Comparison of ENCODE assay signal across 8 cellular contexts in the genomic region with DNA sequence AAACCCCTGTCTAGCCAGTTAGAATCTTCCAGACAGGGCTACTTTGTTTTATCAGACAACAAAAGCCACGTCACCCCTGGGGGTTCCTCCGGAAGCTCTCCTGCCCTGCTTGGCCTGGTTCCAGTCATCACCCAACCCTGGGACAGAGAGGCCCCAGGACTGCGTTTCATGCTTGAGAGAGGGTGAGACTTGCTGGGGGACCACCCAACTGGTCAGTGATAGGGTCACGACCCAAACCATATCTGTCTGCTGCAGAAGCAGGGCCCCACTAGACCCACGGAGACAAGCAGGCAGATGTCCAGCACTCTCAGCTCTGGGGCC. TPM values are rescaled to one million over a fixed set of nuclear protein-coding genes. Genes with fewer than 3 reads are reported as not detected.
A peak's percentile ranks its signal among the peaks of the same experiment; 100 is the strongest.
DNase-seq lines count a peak whose midpoint lies in the region; ATAC-seq, FAIRE-seq and TF ChIP-seq lines count a peak whose summit lies in the region.
"Had no signal": no experiment of that assay in that cellular context is flagged by ENCODE, and none has a peak within 500 bp of the region (broad histone marks: within the 10 kb centered on the region; RNA-seq: fewer than 3 reads in every experiment).

No MANE protein-coding gene starts in this region.

- ATAC-seq in GM12878: peak; percentile 5
- ATAC-seq in GM19467 (IDR thresholded peaks at IDR 0.05; ENCODE audit: unreplicated experiment): no peak
- ATAC-seq in HG02678 (IDR thresholded peaks at IDR 0.05; ENCODE audit: unreplicated experiment): no peak
- ATAC-seq: activated naive CD4-positive, alpha-beta T cell treated with anti-CD3 and anti-CD28 coated beads, Interleukin-2, amount 50 U/mL, for 72 hours had no signal

- peak overlapping the region; percentile 74 for H3K9ac ChIP-seq in GM12878 (ENCODE audit: control insufficient read depth, insufficient read depth, low read length)
- peak overlapping the region in 1 of 2 donors; percentile 55 for H3K9ac ChIP-seq in kidney (ENCODE audit: low read length in 2 of 2)

- FAIRE-seq in GM12892 (lab: Jason Lieb, UNC): peak; percentile 82
- peak; percentile 59 for FAIRE-seq in GM12878 (lab: Jason Lieb, UNC)
- no peak for FAIRE-seq in kidney (lab: Jason Lieb, UNC)

- TF ChIP-seq CTCF in GM12878 (IDR thresholded peaks at IDR 0.05 in 2 of 3, conservative IDR thresholded peaks at IDR 0.05 in 1 of 3; ENCODE audit: control insufficient read depth in 2 of 3, extremely low read depth in 1 of 3, insufficient read depth in 1 of 3, low read depth in 3 of 3, low read length in 3 of 3) (no peak), kidney (IDR thresholded peaks at IDR 0.05; ENCODE audit: borderline replicate concordance, extremely low read depth, insufficient read depth) (no peak), testis (IDR thresholded peaks at IDR 0.05) (no peak)

- peak overlapping the region; percentile 92 for H3K4me2 ChIP-seq in GM12878 (ENCODE audit: control insufficient read depth, insufficient read depth)

- peaks cover 39% of the 10 kb centered on the region for H3K79me2 ChIP-seq in GM12878 (ENCODE audit: control insufficient read depth, insufficient read depth, low read length)

- TF ChIP-seq RAD21 in GM12878 (IDR thresholded peaks at IDR 0.05; ENCODE audit: insufficient read depth, low read depth, low read length): no peak

- no TSS peak for BruUV-seq in GM12878 (replicated peaks; lab: Mats Ljungman, UMichigan)

- SMC1A ChIA-PET in GM12878 (lab: Charles Lee; ENCODE audit: uncharacterized antibody, unreplicated experiment): no interaction called here

- intact Hi-C loops in GM12878 (cut with micrococcal nuclease; ENCODE audit: unreplicated experiment) (no loop called here), kidney (cut with DNase I) (no loop called here), testis (cut with DNase I; ENCODE audit: low total_unique reads) (no loop called here)

- H3K36me3 ChIP-seq in GM12878 (ENCODE audit: control insufficient read depth in 2 of 2, insufficient read depth in 2 of 2, low read length in 1 of 2) (peaks cover 0 to 8% of the 10 kb centered on the region in 2 experiments; a peak in 2 of 4 replicates), kidney (ENCODE audit: control insufficient read depth in 1 of 2, insufficient read depth in 2 of 2, low read length in 2 of 2) (peaks cover 0 to 2% of the 10 kb centered on the region in 2 donors), testis (ENCODE audit: low read depth, missing control alignments) (no peaks in the 10 kb centered on the region)

- WGBS in GM12878 (ENCODE audit: insufficient coverage, insufficient replicate concordance, low lambda C conversion rate, missing lambda C conversion rate): 5% methylated on average over 5 of the region's 5 CpGs
- 41 to 58% methylated on average over 3 to 5 of the region's 5 CpGs for WGBS in testis, 2 donors

- in situ Hi-C loops in GM12878 (cut with MboI): no loop called here

- H3K4me3 ChIP-seq in GM12878 (peak overlapping the region; percentile 81), kidney (ENCODE audit: low read length in 2 of 2) (peak overlapping the region in 1 of 2 donors; percentile 36), testis (peak overlapping the region; percentile 67 to 70)

- no peak for TF ChIP-seq EP300 in GM12878 (IDR thresholded peaks at IDR 0.05; ENCODE audit: borderline replicate concordance in 1 of 2, control insufficient read depth in 1 of 2, low read depth in 2 of 2, low read length in 2 of 2)

- H3K27ac ChIP-seq in GM12878 (ENCODE audit: control insufficient read depth, insufficient read depth): peak overlapping the region; percentile 36
- peak overlapping the region in 1 of 2 donors; percentile 43 for H3K27ac ChIP-seq in kidney (ENCODE audit: low read depth in 2 of 2, low read length in 2 of 2)
- H3K27ac ChIP-seq in testis: peak overlapping the region; percentile 69 to 86

- POLR2A ChIA-PET in GM12878 (lab: Charles Lee): interaction anchor here (0.6 to 1.0 kb wide), 3 partner anchors 10 to 238 kb away, joined by 3 to 4 read pairs (median 3); partner anchors contain the start of gene NEK4

- CTCF ChIA-PET in GM12878 (lab: Yijun Ruan, JAX): interaction anchor here (0.6 kb wide), 1 partner anchor 32 kb away, joined by 3 read pairs; no protein-coding TSS in a partner anchor

- TF ChIP-seq POLR2A in GM12892 (IDR thresholded peaks at IDR 0.05; ENCODE audit: low read depth, low read length) (no peak), GM12878 (IDR thresholded peaks at IDR 0.05; ENCODE audit: low read depth, low read length) (peak; percentile 57; the same call in 1 of the 2 replicates), testis (IDR thresholded peaks at IDR 0.05) (no peak)

- H3K4me1 ChIP-seq in GM12878 (ENCODE audit: control insufficient read depth, insufficient read depth, low read length) (peaks cover 13% of the 10 kb centered on the region), kidney (ENCODE audit: control insufficient read depth in 1 of 2, insufficient read depth in 1 of 2, low read depth in 1 of 2, low read length in 2 of 2) (peaks cover 6 to 20% of the 10 kb centered on the region in 2 donors), testis (peaks cover 54% of the 10 kb centered on the region)

- H4K20me1 ChIP-seq in GM12878 (ENCODE audit: control insufficient read depth, insufficient read depth): no peaks in the 10 kb centered on the region

- RAD21 ChIA-PET in GM12878 (lab: Charles Lee; ENCODE audit: unreplicated experiment): interaction anchor here (0.5 kb wide), 1 partner anchor 1032 kb away, joined by 3 read pairs; no protein-coding TSS in a partner anchor

- DNase-seq in GM12892 (ENCODE audit: insufficient read length): peak; percentile 65
- DNase-seq in NAMALWA (ENCODE audit: low spot score): peak; percentile 43
- no peak for DNase-seq in GM12878 (ENCODE audit: low read depth, low spot score)
- DNase-seq in kidney: peak; percentile 74
- DNase-seq in testis: no peak

- H2AFZ ChIP-seq in GM12878 (ENCODE audit: control insufficient read depth, low read depth, low read length): 0 out of 2 replicates have a peak overlapping the region, but pooled peaks have one; percentile 13

- H3K9me3 ChIP-seq in GM12878 (replicated peaks; ENCODE audit: control insufficient read depth, insufficient read depth, low read length): no peaks in the 10 kb centered on the region
- no peaks in the 10 kb centered on the region for H3K9me3 ChIP-seq in kidney (ENCODE audit: control insufficient read depth in 1 of 2, low read length in 2 of 2)
- H3K9me3 ChIP-seq in testis: no peaks in the 10 kb centered on the region

- no peaks in the 10 kb centered on the region for H3K27me3 ChIP-seq in GM12878 (replicated peaks in 1 of 2; ENCODE audit: control insufficient read depth in 2 of 2, insufficient read depth in 2 of 2, low read length in 1 of 2)
- H3K27me3 ChIP-seq in testis: no peaks in the 10 kb centered on the region

RNA-seq across cellular contexts. Expression of gene NT5DC2, which starts 1.2 kb away (rescaled TPM):
- 54.2 TPM for polyA plus RNA-seq in GM12892 (2012; ENCODE audit: missing spikeins)
- total RNA-seq in GM12878 (2013; cell fraction: nucleolus; rRNA removed): 28.6 and 34.5 TPM in 2 replicates
- total RNA-seq in GM12878 (2014; rRNA removed): 79.6 and 107 TPM in 2 replicates
- 48.6 and 58.3 TPM in 2 replicates for total RNA-seq in GM12878 (2014; rRNA removed; fragmentation: Illumina TruSeq; extraction: Trizol)
- total RNA-seq in GM12878 (2021): 122 and 135 TPM in 2 replicates
- polyA plus RNA-seq in GM12878 (2011; ENCODE audit: low read depth): 35.3 TPM
- 43.2 and 75.3 TPM in 2 replicates for polyA plus RNA-seq in GM12878 (2011; rRNA removed)
- polyA plus RNA-seq in GM12878 (2011; cell fraction: cytosol; rRNA removed): 68.9 and 95.2 TPM in 2 replicates
- polyA plus RNA-seq in GM12878 (2011; cell fraction: nucleus; rRNA removed): 199 and 214 TPM in 2 replicates
- 80.0 and 87.5 TPM in 2 replicates for polyA plus RNA-seq in GM12878 (2012)
- 77.0 and 80.3 TPM in 2 replicates for polyA plus RNA-seq in GM12878 (2014; fragmentation: Illumina TruSeq; extraction: Trizol)
- 10 to 100 TPM; 21.6 to 34.8 TPM for polyA plus RNA-seq in GM12878 (2014; fragmentation: Nextera tagmentation; extraction: Ambion mirVana)
- 130 and 144 TPM in 2 replicates for polyA plus RNA-seq in GM12878 (2014; rRNA removed)
- polyA plus RNA-seq in GM12878 (2016; fragmentation: Nextera tagmentation; extraction: Ambion mirVana): 10 to 100 TPM; 32.1 to 51.0 TPM
- polyA minus RNA-seq in GM12878 (2011; rRNA and poly(A)+ RNA removed): 53.0 and 67.6 TPM in 2 replicates
- 23.5 and 26.6 TPM in 2 replicates for polyA minus RNA-seq in GM12878 (2011; cell fraction: cytosol; rRNA and poly(A)+ RNA removed)
- 30.9 and 54.3 TPM in 2 replicates for polyA minus RNA-seq in GM12878 (2011; cell fraction: nucleus; rRNA and poly(A)+ RNA removed)
- total RNA-seq in kidney: 47.3 TPM
- 75.7 TPM for polyA plus RNA-seq in kidney (ENCODE audit: insufficient read depth, low read depth, low replicate concordance)
- 100 to 1,000 TPM; 137 to 147 TPM for total RNA-seq in testis
- 92.4 TPM for polyA plus RNA-seq in testis (ENCODE audit: insufficient read depth, low read depth, low replicate concordance)

RNA-seq across cellular contexts. Expression of gene UQCC5, which starts 3.9 kb away (rescaled TPM):
- 10.9 TPM for polyA plus RNA-seq in GM12892 (2012; ENCODE audit: missing spikeins)
- 13.7 and 16.2 TPM in 2 replicates for total RNA-seq in GM12878 (2013; cell fraction: nucleolus; rRNA removed)
- total RNA-seq in GM12878 (2014; rRNA removed): 11.8 and 20.8 TPM in 2 replicates
- total RNA-seq in GM12878 (2014; rRNA removed; fragmentation: Illumina TruSeq; extraction: Trizol): 20.6 and 28.0 TPM in 2 replicates
- total RNA-seq in GM12878 (2021): 26.2 and 27.0 TPM in 2 replicates
- 0.71 TPM for polyA plus RNA-seq in GM12878 (2011; ENCODE audit: low read depth)
- polyA plus RNA-seq in GM12878 (2011; rRNA removed): 13.5 and 15.1 TPM in 2 replicates
- polyA plus RNA-seq in GM12878 (2011; cell fraction: cytosol; rRNA removed): 5.5 and 37.3 TPM in 2 replicates
- polyA plus RNA-seq in GM12878 (2011; cell fraction: nucleus; rRNA removed): 18.7 and 21.9 TPM in 2 replicates
- polyA plus RNA-seq in GM12878 (2012): 32.2 and 72.8 TPM in 2 replicates
- polyA plus RNA-seq in GM12878 (2014; fragmentation: Illumina TruSeq; extraction: Trizol): 4.0 and 18.3 TPM in 2 replicates
- polyA plus RNA-seq in GM12878 (2014; fragmentation: Nextera tagmentation; extraction: Ambion mirVana): 10 to 100 TPM; 38.4 to 56.8 TPM
- polyA plus RNA-seq in GM12878 (2014; rRNA removed): 28.1 and 38.5 TPM in 2 replicates
- polyA plus RNA-seq in GM12878 (2016; fragmentation: Nextera tagmentation; extraction: Ambion mirVana): 10 to 100 TPM; 69.1 to 84.8 TPM
- 8.0 and 8.6 TPM in 2 replicates for polyA minus RNA-seq in GM12878 (2011; rRNA and poly(A)+ RNA removed)
- polyA minus RNA-seq in GM12878 (2011; cell fraction: cytosol; rRNA and poly(A)+ RNA removed): 1.5 and 4.3 TPM in 2 replicates
- polyA minus RNA-seq in GM12878 (2011; cell fraction: nucleus; rRNA and poly(A)+ RNA removed): 9.8 and 12.5 TPM in 2 replicates
- 26.8 TPM for total RNA-seq in kidney
- 135 TPM for polyA plus RNA-seq in kidney (ENCODE audit: insufficient read depth, low read depth, low replicate concordance)
- 10 to 100 TPM; 23.0 to 30.5 TPM for total RNA-seq in testis
- polyA plus RNA-seq in testis (ENCODE audit: insufficient read depth, low read depth, low replicate concordance): 37.0 TPM

RNA-seq across cellular contexts. Expression of gene STAB1, which starts 37.3 kb away (rescaled TPM):
- not detected for polyA plus RNA-seq in GM12892 (2012; ENCODE audit: missing spikeins)
- 0.22 and 0.23 TPM in 2 replicates for total RNA-seq in GM12878 (2013; cell fraction: nucleolus; rRNA removed)
- total RNA-seq in GM12878 (2014; rRNA removed) (not detected in 2 replicates), GM12878 (2014; rRNA removed; fragmentation: Illumina TruSeq; extraction: Trizol) (not detected in 2 replicates), GM12878 (2021) (0.35 and 0.46 TPM in 2 replicates), kidney (379 TPM), testis (10 to 100 TPM; 58.6 to 71.9 TPM)
- not detected for polyA plus RNA-seq in GM12878 (2011; ENCODE audit: low read depth)
- polyA plus RNA-seq in GM12878 (2011; rRNA removed) (not detected in 2 replicates), GM12878 (2014; fragmentation: Illumina TruSeq; extraction: Trizol) (not detected in 2 replicates), GM12878 (2014; fragmentation: Nextera tagmentation; extraction: Ambion mirVana) (not detected), GM12878 (2014; rRNA removed) (not detected in 2 replicates), GM12878 (2016; fragmentation: Nextera tagmentation; extraction: Ambion mirVana) (not detected), kidney (ENCODE audit: insufficient read depth, low read depth, low replicate concordance) (98.4 TPM), testis (ENCODE audit: insufficient read depth, low read depth, low replicate concordance) (41.7 TPM)
- 0.02 TPM in 1 of 2 replicates, not detected in the other for polyA plus RNA-seq in GM12878 (2011; cell fraction: cytosol; rRNA removed)
- 0.13 and 0.42 TPM in 2 replicates for polyA plus RNA-seq in GM12878 (2011; cell fraction: nucleus; rRNA removed)
- 0.11 TPM in 1 of 2 replicates, not detected in the other for polyA plus RNA-seq in GM12878 (2012)
- polyA minus RNA-seq in GM12878 (2011; rRNA and poly(A)+ RNA removed): 0.15 TPM in 1 of 2 replicates, not detected in the other
- polyA minus RNA-seq in GM12878 (2011; cell fraction: cytosol; rRNA and poly(A)+ RNA removed): not detected in 2 replicates
- polyA minus RNA-seq in GM12878 (2011; cell fraction: nucleus; rRNA and poly(A)+ RNA removed): 0.10 TPM in 1 of 2 replicates, not detected in the other

Comparison
In these comparisons a context has a peak if more than half of its experiments do, and no peak if none do; other contexts are left out.
1. DNase-seq: peak in GM12892 (single experiment), NAMALWA (single experiment) and kidney (single experiment); none in GM12878 (single experiment) and testis (single experiment).
2. RNA of gene STAB1, which starts 37.3 kb away (total RNA-seq): 379 TPM in kidney (single experiment) and 58.6 to 71.9 TPM in testis; 0.22 to 0.46 TPM in GM12878; every median in the first group is over 10 times any median in the second.